Comparison of ENCODE assay signal across 23 cellular contexts in genomic region chr6:44105146-44105545, GRCh38. TPM values are rescaled to one million over a fixed set of nuclear protein-coding genes. Genes with fewer than 3 reads are reported as not detected.
DNase-seq lines count a peak whose midpoint lies in the region; ATAC-seq and TF ChIP-seq lines count a peak whose summit lies in the region.
"Had no signal": no experiment of that assay in that cellular context is flagged by ENCODE, and none has a peak within 500 bp of the region (broad histone marks: within the 10 kb centered on the region; RNA-seq: fewer than 3 reads in every experiment).

No MANE protein-coding gene starts in this region.

- in situ Hi-C loops in astrocyte of the spinal cord (cut with HindIII; ENCODE audit: low sequenced_read_pairs): no loop called here

- ATAC-seq in Right ventricle myocardium inferior (no peak), left lung (no peak)
- ATAC-seq: activated CD8-positive, alpha-beta T cell treated with anti-CD3 and anti-CD28 coated beads for 36 hours; foreskin keratinocyte; stimulated activated naive B cell treated with anti-CD40 and anti-IgM and Interleukin-4, amounts not matched to agents 10 μg/mL and 1 μg/mL and 100 μg/mL, for 72 hours had no signal

- no peak for TF ChIP-seq CTCF in right atrium auricular region (IDR thresholded peaks at IDR 0.05)
- TF ChIP-seq CTCF in astrocyte of the spinal cord (IDR thresholded peaks at IDR 0.05; ENCODE audit: low read depth, low read length): no peak
- no peak for TF ChIP-seq CTCF in left lung (IDR thresholded peaks at IDR 0.05)
- TF ChIP-seq CTCF in tibial nerve (IDR thresholded peaks at IDR 0.05): no peak

- H3K36me3 ChIP-seq in right atrium auricular region (peaks cover 11% of the 10 kb centered on the region), left lung (peaks cover 0 to 62% of the 10 kb centered on the region in 2 donors), tibial nerve (peaks cover 0 to 63% (median 0%) of the 10 kb centered on the region in 3 donors)

- DNase-seq in right atrium auricular region (ENCODE audit: low spot score): no peak
- no peak for DNase-seq in Right ventricle myocardium inferior (ENCODE audit: missing footprints)
- DNase-seq in astrocyte of the spinal cord (ENCODE audit: low read depth, low spot score): peak; percentile 15
- DNase-seq in left lung: no peak
- no peak for DNase-seq in tibial nerve (ENCODE audit: low spot score in 2 of 2)
- DNase-seq in retina: no peak
- DNase-seq in effector CD4-positive, alpha-beta T cell: no peak
- no peak for DNase-seq in activated CD4-positive, CD25-positive, alpha-beta regulatory T cell treated with anti-CD3 and anti-CD28 coated beads, Interleukin-2, amount 50 U/mL, for 72 hours
- DNase-seq: activated B cell treated with CpG ODN at 0.5 μM for 24 hours; activated CD8-positive, alpha-beta T cell treated with anti-CD3 and anti-CD28 coated beads for 36 hours; activated naive CD4-positive, alpha-beta T cell treated with anti-CD3 and anti-CD28 coated beads, Interleukin-2, amount 10 ng/mL, durations not matched to agents 7 days and 5 days; activated T-cell treated with anti-CD3 and anti-CD28 coated beads, Interleukin-2, amount 50 U/mL, for 24 hours; foreskin keratinocyte; KBM-7; NCI-H2029; NCI-H524 treated with DMSO at 0.1 percent for 48 hours; stimulated activated naive B cell treated with anti-CD40 and anti-IgM and Interleukin-4, amounts not matched to agents 10 μg/mL and 1 μg/mL and 100 μg/mL, for 72 hours had no signal

- no peak for TF ChIP-seq EP300 in tibial nerve (IDR thresholded peaks at IDR 0.05)

- H3K4me1 ChIP-seq in right atrium auricular region (peaks cover 0 to 67% of the 10 kb centered on the region in 2 donors), left lung (peaks cover 12 to 32% of the 10 kb centered on the region in 2 donors), tibial nerve (peaks cover 0 to 26% (median 0%) of the 10 kb centered on the region in 4 donors)
- H3K4me1 ChIP-seq: ascending aorta, foreskin keratinocyte had no signal

- H3K27me3 ChIP-seq in right atrium auricular region (no peaks in the 10 kb centered on the region), left lung (no peaks in the 10 kb centered on the region), tibial nerve (no peaks in the 10 kb centered on the region)
- H3K27me3 ChIP-seq: ascending aorta, foreskin keratinocyte, tibial artery had no signal

- 74 to 77% methylated on average over 7 of the region's 7 CpGs for WGBS in tibial nerve, 2 donors

- H3K9me3 ChIP-seq in right atrium auricular region (no peaks in the 10 kb centered on the region), left lung (no peaks in the 10 kb centered on the region), tibial nerve (no peaks in the 10 kb centered on the region)
- H3K9me3 ChIP-seq: ascending aorta, tibial artery had no signal

- peak overlapping the region; percentile 2 to 19 for H3K27ac ChIP-seq in right atrium auricular region
- peak overlapping the region; percentile 50 to 60 for H3K27ac ChIP-seq in left lung
- H3K27ac ChIP-seq in tibial nerve: peak overlapping the region in 3 of 4 donors; percentile 5 to 58 (median 7)
- H3K27ac ChIP-seq: ascending aorta, foreskin keratinocyte, tibial artery had no signal

- intact Hi-C loops in Right ventricle myocardium inferior (cut with DNase I) (no loop called here), left lung (cut with DNase I) (no loop called here)

- H3K4me3 ChIP-seq in right atrium auricular region (no peak overlapping the region), astrocyte of the spinal cord (ENCODE audit: low read depth, low read length) (no peak overlapping the region), left lung (no peak overlapping the region), tibial nerve (no peak overlapping the region)
- H3K4me3 ChIP-seq: ascending aorta, coronary artery, tibial artery had no signal

- TF ChIP-seq POLR2A in tibial nerve (IDR thresholded peaks at IDR 0.05): no peak

RNA-seq across cellular contexts. Expression of gene MRPL14, which starts 22.1 kb away (rescaled TPM):
- 10 to 100 TPM; 44.1 to 45.9 TPM for total RNA-seq in right atrium auricular region
- total RNA-seq in Right ventricle myocardium inferior: 41.7 TPM
- total RNA-seq in left lung: 100 to 1,000 TPM in 1 of 2 donors, 10 to 100 TPM in 1; 85.5 to 100 TPM
- total RNA-seq in tibial nerve: 10 to 100 TPM in 3 of 4 donors, 1 to 10 TPM in 1; 8.8 to 36.6 (median 18.9) TPM

RNA-seq across cellular contexts. Expression of gene TMEM63B, which starts 22.2 kb away (rescaled TPM):
- total RNA-seq in right atrium auricular region (10 to 100 TPM; 29.2 to 37.1 TPM), Right ventricle myocardium inferior (44.5 TPM), left lung (100 to 1,000 TPM in 1 of 2 donors, 10 to 100 TPM in 1; 79.9 to 186 TPM), tibial nerve (10 to 100 TPM; 18.6 to 34.5 (median 27.6) TPM)

RNA-seq across cellular contexts. Expression of gene CAPN11, which starts 53.5 kb away (rescaled TPM):
- total RNA-seq in right atrium auricular region: under 1 TPM; 0.16 to 0.44 TPM
- 0.27 TPM for total RNA-seq in Right ventricle myocardium inferior
- total RNA-seq in left lung: under 1 TPM; 0.23 to 0.29 TPM
- total RNA-seq in tibial nerve: 1 to 10 TPM in 3 of 4 donors, under 1 TPM in 1; 0.21 to 6.5 (median 4.2) TPM
- total RNA-seq: activated B cell treated with CpG ODN at 0.5 μM for 24 hours; Daoy; foreskin keratinocyte; kidney epithelial cell; T-helper 2 cell treated with Interferon-gamma antibody and Interleukin-4, amounts not matched to agents 100 ng/mL and 5 ng/mL, for 36 hours had no signal
